In the genomic region with DNA sequence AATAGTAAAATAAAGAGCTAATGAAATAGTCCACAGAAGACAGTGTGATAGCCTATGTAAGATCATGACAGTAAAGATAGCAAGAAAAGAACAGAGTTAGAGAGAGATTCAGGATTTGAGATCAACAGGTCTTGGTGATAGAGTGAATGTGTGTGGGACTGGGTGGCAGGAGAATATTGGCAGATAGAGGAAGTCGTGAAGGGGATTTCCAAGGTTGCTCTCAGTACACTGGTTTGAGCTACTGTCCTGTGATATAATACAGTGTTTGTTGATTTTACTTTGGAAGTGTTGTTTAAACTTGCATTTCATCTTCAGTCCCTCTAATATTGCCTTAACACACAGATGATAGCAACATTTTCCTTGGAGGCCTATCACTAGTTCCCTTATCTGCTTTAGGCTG, we compare ENCODE assay signal across 9 cellular contexts. TPM values are rescaled to one million over a fixed set of nuclear protein-coding genes. Genes with fewer than 3 reads are reported as not detected.
DNase-seq lines count a peak whose midpoint lies in the region; ATAC-seq lines count a peak whose summit lies in the region.
"Had no signal": no experiment of that assay in that cellular context is flagged by ENCODE, and none has a peak within 500 bp of the region (broad histone marks: within the 10 kb centered on the region; RNA-seq: fewer than 3 reads in every experiment).

No MANE protein-coding gene starts in this region.

- H3K27me3 ChIP-seq in GM23248 (replicated peaks; ENCODE audit: insufficient read depth) = no peaks in the 10 kb centered on the region

- ATAC-seq in GM18907 (IDR thresholded peaks at IDR 0.05; ENCODE audit: unreplicated experiment) (peak; percentile 91), GM21786 (IDR thresholded peaks at IDR 0.05; ENCODE audit: unreplicated experiment) (peak; percentile 73), HG03575 (IDR thresholded peaks at IDR 0.05; ENCODE audit: extremely low read depth, insufficient number of reproducible peaks, low FRiP score, unreplicated experiment) (peak; percentile 82), memory B cell (ENCODE audit: low read depth) (peak; percentile 94)
- ATAC-seq: Panc1 had no signal

- H3K27me3 Mint-ChIP-seq in memory B cell = no peaks in the 10 kb centered on the region

- H3K79me2 ChIP-seq in GM23248 (ENCODE audit: insufficient read depth) = no peaks in the 10 kb centered on the region

- H3K36me3 Mint-ChIP-seq in memory B cell = peaks cover 1% of the 10 kb centered on the region

- no peaks in the 10 kb centered on the region for H3K9me3 ChIP-seq in GM23248 (ENCODE audit: low read depth)

- no peaks in the 10 kb centered on the region for H3F3A ChIP-seq in GM23248 (ENCODE audit: insufficient read depth)

- H3K4me2 ChIP-seq in GM23248 (ENCODE audit: unreplicated experiment) = no peak overlapping the region

- H3K4me1 Mint-ChIP-seq in memory B cell = peaks cover 42% of the 10 kb centered on the region

- H3K4me3 Mint-ChIP-seq in memory B cell = peak overlapping the region; percentile 11

- no peaks in the 10 kb centered on the region for H3K4me1 ChIP-seq in GM23248 (ENCODE audit: insufficient read depth)

- H3K27ac Mint-ChIP-seq in memory B cell = peak overlapping the region; percentile 94

- 13 to 25% methylated on average over 1 of the region's 1 CpG for WGBS in GM23248 (ENCODE audit: low coverage in 1 of 2, low lambda C conversion rate in 2 of 2, missing lambda C conversion rate in 2 of 2), 2 experiments

- no peak overlapping the region for H3K27ac ChIP-seq in GM23248

- DNase-seq in memory B cell (ENCODE audit: low spot score in 2 of 2) (peak in 1 of 2 donors; percentile 54), GM23248 (no peak), Ammon's horn (ENCODE audit: low spot score) (no peak), HT-29 (ENCODE audit: low spot score) (no peak)

- no peak overlapping the region for H2AFZ ChIP-seq in GM23248

- H3K9ac ChIP-seq in GM23248 = no peak overlapping the region

- no peak overlapping the region for H3K4me3 ChIP-seq in GM23248

- H3K36me3 ChIP-seq in GM23248 (ENCODE audit: low read depth) = no peaks in the 10 kb centered on the region

- H3K9me2 ChIP-seq in GM23248 (ENCODE audit: insufficient read depth) = no peaks in the 10 kb centered on the region

- no peaks in the 10 kb centered on the region for H4K20me1 ChIP-seq in GM23248 (ENCODE audit: insufficient read depth)

- H3K9me3 Mint-ChIP-seq in memory B cell = no peaks in the 10 kb centered on the region

- in situ Hi-C loops in GM23248 (cut with MboI) = loop anchor here (25.0 kb wide), 1 partner anchor 1062 kb away; no protein-coding TSS in a partner anchor

RNA-seq across cellular contexts. Expression of a gene that starts 44.1 kb away (rescaled TPM):
- not detected in 2 replicates for total RNA-seq in GM23248 (2014; rRNA removed; shearing (Covaris generic))
- polyA plus RNA-seq in GM23248 (2016; fragmentation: Nextera tagmentation; extraction: Ambion mirVana) = not detected in 2 replicates
- 0.08 and 0.37 TPM in 2 replicates for total RNA-seq in HT-29 (2014; rRNA removed; shearing (Covaris generic))
- total RNA-seq: H1 had no signal
- polyA plus RNA-seq: H1 had no signal
